In genomic region chr12:104376650-104377506, GRCh38 we compare ENCODE assay signal across 1 cellular context.
TF ChIP-seq lines count a peak whose summit lies in the region.

No MANE protein-coding gene starts in this region.

TF ChIP-seq in IMR-90, 13 proteins besides CTCF, POLR2A, EP300 and RAD21 (continued from another document):
- TF ChIP-seq ELK1 (IDR thresholded peaks at IDR 0.05; ENCODE audit: borderline replicate concordance, low read depth, low read length): no peak
